In the genomic region with DNA sequence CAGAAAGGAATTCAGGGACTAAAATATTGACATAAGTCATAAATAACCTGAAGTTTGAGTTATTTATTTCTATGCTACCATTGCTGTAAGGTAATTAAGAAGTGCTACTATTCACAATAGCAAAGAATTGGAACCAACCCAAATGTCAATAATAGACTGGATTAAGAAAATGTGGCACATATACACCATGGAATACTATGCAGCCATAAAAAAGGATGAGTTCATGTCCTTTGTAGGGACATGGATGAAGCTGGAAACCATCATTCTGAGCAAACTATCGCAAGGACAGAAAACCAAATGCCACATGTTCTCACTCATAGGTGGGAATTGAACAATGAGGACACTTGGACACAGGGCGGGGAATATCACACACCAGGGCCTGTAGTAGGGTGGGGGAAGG, we compare ENCODE assay signal across 3 cellular contexts.
DNase-seq lines count a peak whose midpoint lies in the region; ATAC-seq, FAIRE-seq and TF ChIP-seq lines count a peak whose summit lies in the region.
"Not testable (repeated sequence)": the region's sequence is repeated elsewhere in the genome, so short reads cannot be mapped to it uniquely, and the experiment has no call there.

No MANE protein-coding gene starts in this region.

- intact Hi-C loops in activated CD4-positive, alpha-beta T cell treated with anti-CD3 and anti-CD28 coated beads, Interleukin-2, amount 10 ng/mL, durations not matched to agents 24 days and 14 days (cut with micrococcal nuclease): not testable (repeated sequence)
- intact Hi-C loops in K562 (cut with micrococcal nuclease): loop anchor here (10.0 kb wide), 1 partner anchor 75 kb away; the partner anchor contains the start of gene FAM204A

- not testable (repeated sequence) for H3K4me3 ChIP-seq in HEK293 (ENCODE audit: low read depth, low read length); K562

- 13% methylated on average over 2 of the region's 2 CpGs for WGBS in K562 (ENCODE audit: insufficient coverage, low coverage, missing lambda C conversion rate)

- H4K20me1 ChIP-seq in K562 (replicated peaks; ENCODE audit: control insufficient read depth, insufficient read depth, low read length): not testable (repeated sequence)

- in situ Hi-C loops in K562 (cut with MboI): not testable (repeated sequence)

- not testable (repeated sequence) for H3K4me3 Mint-ChIP-seq in activated CD4-positive, alpha-beta T cell treated with anti-CD3 and anti-CD28 coated beads, Interleukin-2, amount 10 ng/mL, durations not matched to agents 24 days and 14 days

- TF ChIP-seq CTCF in HEK293 (tag by site-specific recombination; IDR thresholded peaks at IDR 0.05); K562 (IDR thresholded peaks at IDR 0.05 in 2 of 3, conservative IDR thresholded peaks at IDR 0.05 in 1 of 3; ENCODE audit: insufficient read depth in 2 of 3, low read depth in 1 of 3, low read length in 3 of 3): not testable (repeated sequence)

- BruUV-seq in K562 (replicated peaks; lab: Mats Ljungman, UMichigan): not testable (repeated sequence)

- TF ChIP-seq POLR2A in K562 (conservative IDR thresholded peaks at IDR 0.05): not testable (repeated sequence)

- not testable (repeated sequence) for H2AFZ ChIP-seq in K562 (ENCODE audit: low read depth, low read length)

- H3K9me1 ChIP-seq in K562 (ENCODE audit: control insufficient read depth, insufficient read depth, low read length): not testable (repeated sequence)

- H3K36me3 Mint-ChIP-seq in activated CD4-positive, alpha-beta T cell treated with anti-CD3 and anti-CD28 coated beads, Interleukin-2, amount 10 ng/mL, durations not matched to agents 24 days and 14 days (ENCODE audit: low read depth): not testable (repeated sequence)

- not testable (repeated sequence) for H3K36me3 ChIP-seq in HEK293 (ENCODE audit: control insufficient read depth in 2 of 2, insufficient read depth in 1 of 2, low read length in 2 of 2); K562 (ENCODE audit: control insufficient read depth, insufficient read depth, low read length)

- peaks cover 14% of the 10 kb centered on the region for H3K27me3 Mint-ChIP-seq in activated CD4-positive, alpha-beta T cell treated with anti-CD3 and anti-CD28 coated beads, Interleukin-2, amount 10 ng/mL, durations not matched to agents 24 days and 14 days

- H3K27ac Mint-ChIP-seq in activated CD4-positive, alpha-beta T cell treated with anti-CD3 and anti-CD28 coated beads, Interleukin-2, amount 10 ng/mL, durations not matched to agents 24 days and 14 days: not testable (repeated sequence)

- H3K4me1 Mint-ChIP-seq in activated CD4-positive, alpha-beta T cell treated with anti-CD3 and anti-CD28 coated beads, Interleukin-2, amount 10 ng/mL, durations not matched to agents 24 days and 14 days: not testable (repeated sequence)

- H3K79me2 ChIP-seq in K562 (ENCODE audit: control insufficient read depth, insufficient read depth, low read length): not testable (repeated sequence)

- H3K4me1 ChIP-seq in HEK293 (ENCODE audit: control insufficient read depth, insufficient read depth, low read length); K562 (replicated peaks in 1 of 2; ENCODE audit: control insufficient read depth in 2 of 2, insufficient read depth in 2 of 2, low read length in 2 of 2): not testable (repeated sequence)

- H3K9ac ChIP-seq in K562 (ENCODE audit: insufficient read depth in 1 of 2, low read depth in 2 of 2, low read length in 2 of 2): not testable (repeated sequence)

- CTCF ChIA-PET in HEK293 (lab: Yijun Ruan, JAX); K562 (lab: Yijun Ruan, JAX; ENCODE audit: low intra/inter-chr PET ratio): not testable (repeated sequence)

- TF ChIP-seq EP300 in K562 (IDR thresholded peaks at IDR 0.05; ENCODE audit: low read length): not testable (repeated sequence)

- not testable (repeated sequence) for H3K27ac ChIP-seq in HEK293 (ENCODE audit: extremely low read depth, low read depth, low read length); K562 (ENCODE audit: extremely low read depth, low read depth, low read length)

- H3K9me3 Mint-ChIP-seq in activated CD4-positive, alpha-beta T cell treated with anti-CD3 and anti-CD28 coated beads, Interleukin-2, amount 10 ng/mL, durations not matched to agents 24 days and 14 days: not testable (repeated sequence)

- H3K4me2 ChIP-seq in K562 (ENCODE audit: insufficient read depth, low read length): not testable (repeated sequence)

- not testable (repeated sequence) for TF ChIP-seq RAD21 in K562 (CRISPR knock-in tag; conservative IDR thresholded peaks at IDR 0.05 in 1 of 2, IDR thresholded peaks at IDR 0.05 in 1 of 2)

- FAIRE-seq in K562 (lab: Jason Lieb, UNC): not testable (repeated sequence)

- POLR2A ChIA-PET in HEK293 (lab: Yijun Ruan, JAX); K562 (lab: Yijun Ruan, JAX): not testable (repeated sequence)

- H3K27me3 ChIP-seq in K562 (ENCODE audit: control insufficient read depth in 2 of 2, insufficient read depth in 2 of 2, low read length in 2 of 2): not testable (repeated sequence)

- H3K9me3 ChIP-seq in HEK293 (ENCODE audit: control insufficient read depth, insufficient read depth, low read depth, low read length); K562 (replicated peaks; ENCODE audit: control insufficient read depth, insufficient read depth, low read depth, low read length): not testable (repeated sequence)

- peak; percentile 25 for DNase-seq in activated CD4-positive, alpha-beta T cell treated with anti-CD3 and anti-CD28 coated beads, Interleukin-2, amount 10 ng/mL, durations not matched to agents 24 days and 14 days
- not testable (repeated sequence) for DNase-seq in K562 (ENCODE audit: extremely low read depth in 1 of 4, low spot score in 3 of 4)

- ATAC-seq in K562: not testable (repeated sequence)

TF ChIP-seq in HEK293, 187 proteins besides CTCF, POLR2A, EP300 and RAD21:
- TF ChIP-seq, protein P1, sequence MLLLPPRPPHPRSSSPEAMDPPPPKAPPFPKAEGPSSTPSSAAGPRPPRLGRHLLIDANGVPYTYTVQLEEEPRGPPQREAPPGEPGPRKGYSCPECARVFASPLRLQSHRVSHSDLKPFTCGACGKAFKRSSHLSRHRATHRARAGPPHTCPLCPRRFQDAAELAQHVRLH (tag by site-specific recombination; IDR thresholded peaks at IDR 0.05): peak; percentile 56; the same call in 1 of the 2 replicates
- peak; percentile 94 for TF ChIP-seq ZNF146 (tag by site-specific recombination; IDR thresholded peaks at IDR 0.05)

TF ChIP-seq in K562, 482 proteins besides CTCF, POLR2A, EP300 and RAD21:
- TF ChIP-seq RBM25 (IDR thresholded peaks at IDR 0.05; ENCODE audit: low read depth, low read length, severe bottlenecking): peak; percentile 13
